8 cellular contexts compared by ENCODE assay signal in the genomic region with DNA sequence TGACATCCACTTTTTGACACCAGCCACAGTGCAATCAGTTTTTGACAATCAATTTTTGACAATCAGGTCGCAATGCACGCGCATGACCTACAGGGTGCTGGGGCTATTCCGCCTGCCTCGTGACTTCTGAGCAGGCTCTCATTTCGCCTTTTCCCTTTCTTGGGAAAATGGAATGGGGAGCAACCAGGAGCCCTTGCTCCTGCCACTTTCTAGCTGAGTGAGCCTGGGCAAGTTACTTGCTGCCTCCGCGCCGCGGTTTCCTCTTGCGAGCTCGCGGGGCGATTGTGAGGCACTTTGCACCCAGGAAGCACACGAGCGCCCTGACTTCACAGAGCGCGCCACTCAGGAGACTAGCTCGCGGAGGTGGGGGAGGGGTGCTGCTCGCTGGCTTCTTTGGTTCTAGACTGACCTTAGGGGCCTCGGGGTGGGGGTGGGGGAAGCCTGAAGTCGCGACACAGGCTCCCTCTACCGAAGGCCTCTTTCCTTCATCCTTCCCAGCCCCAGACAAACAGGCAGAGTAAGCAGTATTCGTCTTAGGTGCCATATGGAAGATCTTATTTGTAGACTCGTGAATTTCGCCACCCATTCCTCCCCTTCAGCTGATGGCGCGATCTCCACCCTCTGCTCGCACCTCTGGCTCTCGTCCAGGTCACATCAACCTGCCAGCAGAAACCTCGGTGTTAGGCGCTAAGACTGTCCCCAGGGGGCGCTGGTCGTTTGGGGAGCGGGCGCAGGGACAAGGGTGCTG. TPM values are rescaled to one million over a fixed set of nuclear protein-coding genes. Genes with fewer than 3 reads are reported as not detected.
DNase-seq lines count a peak whose midpoint lies in the region; ATAC-seq and FAIRE-seq lines count a peak whose summit lies in the region.

No MANE protein-coding gene starts in this region.

- H3K23ac ChIP-seq in neuronal stem cell (ENCODE audit: low read depth, low read length, poor library complexity): peak overlapping the region; percentile 80

- H2BK5ac ChIP-seq in neuronal stem cell (ENCODE audit: low read length): no peak overlapping the region

- peak; percentile 80 to 85 for DNase-seq in AML-193 (lab: John Stamatoyannopoulos, UW)
- peak; percentile 48 to 79 for DNase-seq in SJSA1 (ENCODE audit: low read depth in 1 of 2, low spot score in 2 of 2)
- DNase-seq in activated naive CD4-positive, alpha-beta T cell treated with Interleukin-2 at 50 U/mL for 16 hours: peak; percentile 89
- peak; percentile 46 to 82 for DNase-seq in frontal cortex (ENCODE audit: low spot score in 2 of 2)
- peak; percentile 63 for DNase-seq in neuronal stem cell (ENCODE audit: low spot score)

- H2AFZ ChIP-seq in neuronal stem cell (ENCODE audit: low read length): no peak overlapping the region

- H3K79me1 ChIP-seq in neuronal stem cell (ENCODE audit: low read depth, low read length): no peaks in the 10 kb centered on the region

- H3K4me3 ChIP-seq in SJSA1: no peak overlapping the region
- H3K4me3 ChIP-seq in neuronal stem cell (ENCODE audit: low read length in 2 of 2): peak overlapping the region in 1 of 2 donors; percentile 22
- H3K4me3 ChIP-seq in stomach smooth muscle (ENCODE audit: low read length in 2 of 2): peak overlapping the region; percentile 70 to 80

- no peak overlapping the region for H3K14ac ChIP-seq in neuronal stem cell (ENCODE audit: low read length)

- H3K9ac ChIP-seq in neuronal stem cell (ENCODE audit: low read depth, low read length, poor library complexity) (peak overlapping the region; percentile 45), stomach smooth muscle (ENCODE audit: low read length in 2 of 2) (peak overlapping the region; percentile 59 to 66)

- no peak overlapping the region for H4K8ac ChIP-seq in neuronal stem cell (ENCODE audit: low read depth, low read length)

- H3K4ac ChIP-seq in neuronal stem cell (ENCODE audit: low read length): no peak overlapping the region

- H3K4me2 ChIP-seq in neuronal stem cell (ENCODE audit: insufficient read depth, low read length, poor library complexity, severe bottlenecking): peak overlapping the region; percentile 76

- H3K18ac ChIP-seq in neuronal stem cell (ENCODE audit: low read length): peak overlapping the region; percentile 87

- H3K27ac ChIP-seq in KOPT-K1 (ENCODE audit: low read depth, low read length, poor library complexity, severe bottlenecking) (peak overlapping the region; percentile 47), SJSA1 (no peak overlapping the region), neuronal stem cell (replicated peaks; ENCODE audit: low read length) (no peak overlapping the region), stomach smooth muscle (ENCODE audit: low read length) (peak overlapping the region; percentile 89)

- ATAC-seq in GM19395 (IDR thresholded peaks at IDR 0.05; ENCODE audit: unreplicated experiment): peak; percentile 76

- no peak overlapping the region for H2AK5ac ChIP-seq in neuronal stem cell (ENCODE audit: low read depth, low read length)

- WGBS in neuronal stem cell (ENCODE audit: extremely low coverage in 2 of 2, insufficient read length in 2 of 2, insufficient replicate concordance in 1 of 2), 2 donors: no CpG with 5 or more reads among the region's 38 CpGs

- H2BK15ac ChIP-seq in neuronal stem cell (ENCODE audit: low read length): no peak overlapping the region

- H4K91ac ChIP-seq in neuronal stem cell (ENCODE audit: low read depth, low read length, poor library complexity): no peak overlapping the region

- FAIRE-seq in frontal cortex (lab: Jason Lieb, UNC): no peak

- H2BK12ac ChIP-seq in neuronal stem cell (ENCODE audit: low read length): no peak overlapping the region

- peaks cover 2% of the 10 kb centered on the region; the same call in 1 of the 2 replicates for H3K36me3 ChIP-seq in KOPT-K1 (ENCODE audit: insufficient read depth, low read length)
- H3K36me3 ChIP-seq in SJSA1: peaks cover under 1% of the 10 kb centered on the region; the same call in 1 of the 2 replicates
- peaks cover 1 to 12% of the 10 kb centered on the region in 2 donors for H3K36me3 ChIP-seq in neuronal stem cell (replicated peaks in 1 of 2; ENCODE audit: control insufficient read depth in 2 of 2, insufficient read depth in 2 of 2, low read length in 2 of 2)
- H3K36me3 ChIP-seq in stomach smooth muscle (ENCODE audit: control insufficient read depth in 2 of 2, insufficient read depth in 2 of 2, low read length in 2 of 2): peaks cover 2 to 7% of the 10 kb centered on the region in 2 donors

- no peak overlapping the region for H2BK120ac ChIP-seq in neuronal stem cell (ENCODE audit: low read depth, low read length)

- 0 out of 2 replicates have a peak, but pooled peaks cover 3% of the 10 kb centered on the region for H3K4me1 ChIP-seq in SJSA1 (replicated peaks)
- H3K4me1 ChIP-seq in neuronal stem cell (ENCODE audit: control insufficient read depth in 2 of 2, insufficient read depth in 1 of 2, low read depth in 1 of 2, low read length in 2 of 2): peaks cover 0 to 13% of the 10 kb centered on the region in 2 donors
- H3K4me1 ChIP-seq in stomach smooth muscle (ENCODE audit: control insufficient read depth, insufficient read depth, low read length): peaks cover 24% of the 10 kb centered on the region

- no peaks in the 10 kb centered on the region for H3K9me3 ChIP-seq in KOPT-K1 (ENCODE audit: insufficient read depth, low read length, poor library complexity, severe bottlenecking)
- H3K9me3 ChIP-seq in SJSA1 (replicated peaks): no peaks in the 10 kb centered on the region
- H3K9me3 ChIP-seq in neuronal stem cell (replicated peaks in 1 of 2; ENCODE audit: control insufficient read depth in 2 of 2, insufficient read depth in 1 of 2, low read depth in 1 of 2, low read length in 2 of 2): no peaks in the 10 kb centered on the region
- H3K9me3 ChIP-seq in stomach smooth muscle (ENCODE audit: control insufficient read depth in 2 of 2, low read length in 2 of 2): no peaks in the 10 kb centered on the region

- no peaks in the 10 kb centered on the region for H3K27me3 ChIP-seq in SJSA1 (replicated peaks)
- peaks cover 0 to 6% (median 0%) of the 10 kb centered on the region in 3 experiments for H3K27me3 ChIP-seq in neuronal stem cell (ENCODE audit: control insufficient read depth in 3 of 3, insufficient read depth in 3 of 3, low read depth in 1 of 3, low read length in 3 of 3)
- no peaks in the 10 kb centered on the region for H3K27me3 ChIP-seq in stomach smooth muscle (ENCODE audit: control insufficient read depth in 1 of 2, insufficient read depth in 2 of 2, low read length in 2 of 2)

RNA-seq across cellular contexts. Expression of gene TP53TG5, which starts 4.6 kb away (rescaled TPM):
- not detected in 2 replicates for total RNA-seq in SJSA1 (2014; rRNA removed; shearing (Covaris generic))
- total RNA-seq in frontal cortex: not detected
- 0.25 TPM for polyA plus RNA-seq in neuronal stem cell (2013, experiment 1 of 2)
- 0.30 TPM for polyA plus RNA-seq in neuronal stem cell (2013, experiment 2 of 2)

RNA-seq across cellular contexts. Expression of gene SYS1, which starts 10.6 kb away (rescaled TPM):
- 7.3 and 18.4 TPM in 2 replicates for total RNA-seq in SJSA1 (2014; rRNA removed; shearing (Covaris generic))
- total RNA-seq in frontal cortex: 25.7 TPM
- 16.8 TPM for polyA plus RNA-seq in neuronal stem cell (2013, experiment 1 of 2)
- polyA plus RNA-seq in neuronal stem cell (2013, experiment 2 of 2): 16.4 TPM

RNA-seq across cellular contexts. Expression of gene SDC4, which starts 25.3 kb away (rescaled TPM):
- total RNA-seq in SJSA1 (2014; rRNA removed; shearing (Covaris generic)): 105 and 107 TPM in 2 replicates
- 0.82 TPM for total RNA-seq in frontal cortex
- polyA plus RNA-seq in neuronal stem cell (2013, experiment 1 of 2): 13.8 TPM
- polyA plus RNA-seq in neuronal stem cell (2013, experiment 2 of 2): 15.1 TPM

RNA-seq across cellular contexts. Expression of gene DBNDD2, which starts 34.6 kb away (rescaled TPM):
- 0.13 and 0.47 TPM in 2 replicates for total RNA-seq in SJSA1 (2014; rRNA removed; shearing (Covaris generic))
- 2.9 TPM for total RNA-seq in frontal cortex
- 23.7 TPM for polyA plus RNA-seq in neuronal stem cell (2013, experiment 1 of 2)
- 21.4 TPM for polyA plus RNA-seq in neuronal stem cell (2013, experiment 2 of 2)

RNA-seq across cellular contexts. Expression of gene PIGT, which starts 42.4 kb away (rescaled TPM):
- 73.1 and 93.1 TPM in 2 replicates for total RNA-seq in SJSA1 (2014; rRNA removed; shearing (Covaris generic))
- 10.2 TPM for total RNA-seq in frontal cortex
- polyA plus RNA-seq in neuronal stem cell (2013, experiment 1 of 2): 50.8 TPM
- polyA plus RNA-seq in neuronal stem cell (2013, experiment 2 of 2): 50.5 TPM

Comparison
In these comparisons a context has a peak if more than half of its experiments do, and no peak if none do; other contexts are left out.
1. H3K27ac ChIP-seq: peak in KOPT-K1 (single experiment) and stomach smooth muscle (single experiment); none in SJSA1 (single experiment) and neuronal stem cell (single experiment).
2. RNA of gene SDC4, which starts 25.3 kb away (total RNA-seq): 105 to 107 TPM in SJSA1; 0.82 TPM in frontal cortex (single experiment); every median in the first group is over 10 times any median in the second.
3. Peak in every context shown above with its lines, with median percentiles within 50 percentile points of each other: DNase-seq.